ENCODE assay signal across 9 cellular contexts in genomic region chr21:44892536-44893277, GRCh38. TPM values are rescaled to one million over a fixed set of nuclear protein-coding genes. Genes with fewer than 3 reads are reported as not detected.
DNase-seq lines count a peak whose midpoint lies in the region; ATAC-seq and TF ChIP-seq lines count a peak whose summit lies in the region.
"Had no signal": no experiment of that assay in that cellular context is flagged by ENCODE, and none has a peak within 500 bp of the region (broad histone marks: within the 10 kb centered on the region; RNA-seq: fewer than 3 reads in every experiment).

No MANE protein-coding gene starts in this region.

- no peaks in the 10 kb centered on the region for H3K27me3 ChIP-seq in neutrophil
- H3K27me3 ChIP-seq in upper lobe of left lung = no peaks in the 10 kb centered on the region

- peak; percentile 95 for TF ChIP-seq CTCF in AG09319 (IDR thresholded peaks at IDR 0.05; ENCODE audit: low read depth, low read length)
- TF ChIP-seq CTCF in neutrophil (IDR thresholded peaks at IDR 0.05) = peak; percentile 85
- peak; percentile 78 to 90 (median 84) for TF ChIP-seq CTCF in upper lobe of left lung (IDR thresholded peaks at IDR 0.05)

- no peaks in the 10 kb centered on the region for H3K9me3 ChIP-seq in neutrophil
- H3K9me3 ChIP-seq in upper lobe of left lung = no peaks in the 10 kb centered on the region
- H3K9me3 ChIP-seq: HAP-1 had no signal

- DNase-seq in AG09319 (ENCODE audit: extremely low read depth, low read depth) = no peak
- DNase-seq in NCI-H748 treated with DMSO at 0.1 percent for 48 hours (lab: John Stamatoyannopoulos, UW) = peak; percentile 2
- DNase-seq in activated T-cell treated with anti-CD3 and anti-CD28 coated beads for 24 hours (ENCODE audit: low read depth) = peak; percentile 72
- peak; percentile 54 to 78 for DNase-seq in erythroblast (lab: John Stamatoyannopoulos, UW)
- peak; percentile 77 to 94 for DNase-seq in upper lobe of left lung

- 27 to 38% methylated on average over 12 to 14 of the region's 15 CpGs for WGBS in upper lobe of left lung, 2 donors

- peak; percentile 52 for ATAC-seq in GM21529 (IDR thresholded peaks at IDR 0.05; ENCODE audit: unreplicated experiment)
- ATAC-seq in upper lobe of left lung (ENCODE audit: low FRiP score in 2 of 2) = peak; percentile 38 to 76
- no peak for ATAC-seq in GM18867 (IDR thresholded peaks at IDR 0.05; ENCODE audit: unreplicated experiment)

- H3K36me3 ChIP-seq in neutrophil = peaks cover 99% of the 10 kb centered on the region
- H3K36me3 ChIP-seq in upper lobe of left lung = peaks cover 0 to 28% (median 2%) of the 10 kb centered on the region in 4 donors
- H3K36me3 ChIP-seq: HAP-1 had no signal

- no peak for TF ChIP-seq POLR2A in erythroblast (IDR thresholded peaks at IDR 0.05; ENCODE audit: low read length)
- no peak for TF ChIP-seq POLR2A in upper lobe of left lung (IDR thresholded peaks at IDR 0.05)

- no peak for TF ChIP-seq EP300 in upper lobe of left lung (IDR thresholded peaks at IDR 0.05)

- no peak overlapping the region for H3K4me3 ChIP-seq in neutrophil (ENCODE audit: low read depth in 1 of 2, low read length in 1 of 2)
- no peak overlapping the region for H3K4me3 ChIP-seq in upper lobe of left lung
- H3K4me3 ChIP-seq: HAP-1 had no signal

- H3K4me1 ChIP-seq in neutrophil (ENCODE audit: control insufficient read depth in 1 of 2, insufficient read depth in 1 of 2, low read depth in 1 of 2, low read length in 1 of 2) (peaks cover 7 to 9% of the 10 kb centered on the region in 2 experiments), upper lobe of left lung (peaks cover 2 to 18% (median 5%) of the 10 kb centered on the region in 4 donors)
- H3K4me1 ChIP-seq: HAP-1 had no signal

- H3K27ac ChIP-seq in neutrophil (peak overlapping the region; percentile 93), upper lobe of left lung (no peak overlapping the region)

RNA-seq across cellular contexts. Expression of gene PTTG1IP, which starts 19.2 kb away (rescaled TPM):
- 100 to 1,000 TPM; 150 to 316 (median 247) TPM for total RNA-seq in upper lobe of left lung

RNA-seq across cellular contexts. Expression of gene ITGB2, which starts 28.0 kb away (rescaled TPM):
- total RNA-seq in upper lobe of left lung = 100 to 1,000 TPM in 5 of 6 donors, 10 to 100 TPM in 1; 73.1 to 435 (median 149) TPM

RNA-seq across cellular contexts. Expression of gene SLX9, which starts 47.1 kb away (rescaled TPM):
- 10 to 100 TPM in 5 of 6 donors, 1 to 10 TPM in 1; 5.5 to 34.6 (median 22.8) TPM for total RNA-seq in upper lobe of left lung
